1 cellular context compared by ENCODE assay signal in the genomic region with DNA sequence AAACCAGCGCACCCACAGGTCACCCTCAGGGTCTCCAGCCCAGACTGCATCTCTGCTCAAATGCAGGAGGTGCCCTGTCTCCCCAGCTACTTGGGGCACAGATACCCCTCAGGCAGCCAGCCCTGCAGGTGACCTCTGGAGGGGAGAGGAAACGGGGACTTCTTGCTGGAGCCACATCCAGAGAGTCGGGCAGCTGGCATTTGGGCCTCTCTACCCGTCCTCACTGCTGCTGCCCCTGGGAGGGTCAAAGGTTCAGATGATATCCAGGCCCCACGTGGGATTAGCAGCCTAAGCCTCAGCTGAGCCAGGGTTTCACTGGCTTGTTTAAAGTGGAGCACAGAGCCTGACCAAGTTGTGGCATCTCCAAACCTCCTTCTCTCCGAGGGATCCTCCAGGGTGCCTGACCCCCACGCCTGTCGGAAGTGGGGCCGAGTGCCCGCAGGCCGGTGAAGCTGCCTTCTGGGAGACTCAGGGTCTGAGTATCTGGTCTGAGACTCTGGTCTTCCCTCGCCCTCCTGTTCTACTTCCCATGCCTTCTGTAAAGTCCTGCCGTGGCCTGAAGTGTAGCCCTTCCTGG.
TF ChIP-seq lines count a peak whose summit lies in the region.

No MANE protein-coding gene starts in this region.

TF ChIP-seq in endothelial cell of umbilical vein, 7 proteins besides CTCF, POLR2A, EP300 and RAD21:
- TF ChIP-seq JUN (IDR thresholded peaks at IDR 0.05; ENCODE audit: borderline replicate concordance, insufficient read depth, insufficient read length, low read depth): no peak
- TF ChIP-seq EZH2 (IDR thresholded peaks at IDR 0.05; ENCODE audit: borderline replicate concordance, low read depth, low read length, severe bottlenecking): no peak
- TF ChIP-seq GATA2 (IDR thresholded peaks at IDR 0.05; ENCODE audit: insufficient read depth, insufficient read length, low read depth, low read length): no peak
- TF ChIP-seq MAX (IDR thresholded peaks at IDR 0.05; ENCODE audit: insufficient read depth, insufficient read length): no peak
- TF ChIP-seq MYC (IDR thresholded peaks at IDR 0.05; ENCODE audit: low read depth, low read length): no peak
- no peak for TF ChIP-seq POLR2AphosphoS5 (IDR thresholded peaks at IDR 0.05; ENCODE audit: insufficient read depth, low read depth, low read length)
- no peak for TF ChIP-seq FOS (IDR thresholded peaks at IDR 0.05; ENCODE audit: borderline replicate concordance, insufficient read depth, low read length)
